1 cellular context compared by ENCODE assay signal in genomic region chr16:53775821-53776431, GRCh38.
TF ChIP-seq lines count a peak whose summit lies in the region.

No MANE protein-coding gene starts in this region.

TF ChIP-seq in GM23338, 12 proteins besides CTCF, POLR2A, EP300 and RAD21 (continued from another document):
- TF ChIP-seq ZNF462 (CRISPR knock-in tag; IDR thresholded peaks at IDR 0.05) (no peak), STAT1 (IDR thresholded peaks at IDR 0.05; ENCODE audit: unreplicated experiment) (no peak), ZNF331 (CRISPR knock-in tag; IDR thresholded peaks at IDR 0.05; ENCODE audit: low read depth) (no peak), POLR2AphosphoS5 (IDR thresholded peaks at IDR 0.05; ENCODE audit: low read depth) (no peak), REST (IDR thresholded peaks at IDR 0.05; ENCODE audit: unreplicated experiment) (no peak), EZH2phosphoT487 (IDR thresholded peaks at IDR 0.05; ENCODE audit: unreplicated experiment) (no peak), JUNB (IDR thresholded peaks at IDR 0.05; ENCODE audit: unreplicated experiment) (no peak), CREB1 (CRISPR knock-in tag; IDR thresholded peaks at IDR 0.05; ENCODE audit: low read depth) (no peak), ZNF114 (CRISPR knock-in tag; IDR thresholded peaks at IDR 0.05) (no peak)
